ENCODE assay signal across 8 cellular contexts in genomic region chr3:48429416-48430358, GRCh38. TPM values are rescaled to one million over a fixed set of nuclear protein-coding genes. Genes with fewer than 3 reads are reported as not detected.
A peak's percentile ranks its signal among the peaks of the same experiment; 100 is the strongest.
DNase-seq lines count a peak whose midpoint lies in the region; ATAC-seq and TF ChIP-seq lines count a peak whose summit lies in the region.

Gene PLXNB1 (minus strand): TSS chr3:48430086. CDS start chr3:48424611, 5,475 bp downstream.

- H4K91ac ChIP-seq in IMR-90 (ENCODE audit: insufficient read depth, low read depth, low read length) = peak within 1 kb of the TSS; percentile 57; the same call in 1 of the 2 replicates

- H3K27me3 ChIP-seq in IMR-90 (ENCODE audit: control insufficient read depth, insufficient read depth, low read length) (no peaks in the 10 kb centered on the region), tibial artery (no peaks in the 10 kb centered on the region)

- no peak within 1 kb of the TSS; the same call in none of the 2 replicates for H3K23ac ChIP-seq in IMR-90 (ENCODE audit: low read depth, low read length)

- peak within 1 kb of the TSS; percentile 50 for H2BK5ac ChIP-seq in IMR-90 (ENCODE audit: low read depth, low read length, poor library complexity, severe bottlenecking)

- H3K4ac ChIP-seq in IMR-90 (ENCODE audit: low read depth, low read length) = peak within 1 kb of the TSS; percentile 70

- peak within 1 kb of the TSS; percentile 77 for H3K4me2 ChIP-seq in IMR-90 (ENCODE audit: low read depth, low read length)

- no peak within 1 kb of the TSS for H3K56ac ChIP-seq in IMR-90 (ENCODE audit: extremely low read depth, insufficient read depth, low read length)

- H3K4me1 ChIP-seq in IMR-90 (ENCODE audit: control insufficient read depth, insufficient read depth, low read length) (peaks cover 29% of the 10 kb centered on the region), tibial artery (peaks cover 0 to 84% (median 63%) of the 10 kb centered on the region in 4 donors)

- peaks cover 11% of the 10 kb centered on the region for H3K4me1 Mint-ChIP-seq in activated naive CD8-positive, alpha-beta T cell treated with anti-CD3 and anti-CD28 coated beads, Interleukin-2, amount 10 ng/mL, durations not matched to agents 7 days and 5 days

- H3K9me3 Mint-ChIP-seq in activated naive CD8-positive, alpha-beta T cell treated with anti-CD3 and anti-CD28 coated beads, Interleukin-2, amount 10 ng/mL, durations not matched to agents 7 days and 5 days = no peaks in the 10 kb centered on the region

- H4K20me1 ChIP-seq in IMR-90 (ENCODE audit: insufficient read depth, low read length) = peaks cover 24% of the 10 kb centered on the region

- H3K27me3 Mint-ChIP-seq in activated naive CD8-positive, alpha-beta T cell treated with anti-CD3 and anti-CD28 coated beads, Interleukin-2, amount 10 ng/mL, durations not matched to agents 7 days and 5 days = peaks cover 19% of the 10 kb centered on the region

- H3K9ac ChIP-seq in IMR-90 (ENCODE audit: low read depth, low read length) = peak within 1 kb of the TSS; percentile 62

- dilution Hi-C loops in IMR-90 (cut with HindIII; ENCODE audit: low sequenced_read_pairs, unreplicated experiment) = no loop called here

- H2AK9ac ChIP-seq in IMR-90 (replicated peaks; ENCODE audit: low read depth, low read length, poor library complexity) = peak within 1 kb of the TSS; percentile 98

- H2BK20ac ChIP-seq in IMR-90 (ENCODE audit: low read depth, low read length) = no peak within 1 kb of the TSS

- H2BK15ac ChIP-seq in IMR-90 (ENCODE audit: low read depth, low read length) = no peak within 1 kb of the TSS; the same call in 2 of the 3 replicates

- DNase-seq in ELR (ENCODE audit: low read depth) = peak; percentile 47
- peak; percentile 71 for DNase-seq in IMR-90
- DNase-seq in SK-N-DZ (ENCODE audit: low spot score) = peak; percentile 51
- DNase-seq in activated naive CD8-positive, alpha-beta T cell treated with anti-CD3 and anti-CD28 coated beads, Interleukin-2, amount 10 ng/mL, durations not matched to agents 7 days and 5 days = peak; percentile 75
- DNase-seq in Right ventricle myocardium inferior (ENCODE audit: missing footprints) = peak; percentile 83
- DNase-seq in occipital lobe (lab: John Stamatoyannopoulos, UW) = peak; percentile 44
- DNase-seq in tibial artery = peak; percentile 91 to 93
- no peak for DNase-seq in H4 (ENCODE audit: low spot score)

- intact Hi-C loops in IMR-90 (cut with micrococcal nuclease) = no loop called here
- intact Hi-C loops in Right ventricle myocardium inferior (cut with DNase I) = no loop called here
- intact Hi-C loops in tibial artery (cut with DNase I; ENCODE audit: low total_unique reads) = loop anchor here (10.0 kb wide), 2 partner anchors 125 to 195 kb away; partner anchors contain the start of gene NME6

- H2BK120ac ChIP-seq in IMR-90 (ENCODE audit: low read depth, low read length) = peak within 1 kb of the TSS; percentile 18; the same call in 1 of the 2 replicates

- H3K4me3 Mint-ChIP-seq in activated naive CD8-positive, alpha-beta T cell treated with anti-CD3 and anti-CD28 coated beads, Interleukin-2, amount 10 ng/mL, durations not matched to agents 7 days and 5 days = peak within 1 kb of the TSS; percentile 86

- in situ Hi-C loops in IMR-90 (cut with MboI; ENCODE audit: low sequenced_read_pairs) = no loop called here

- peaks cover 3% of the 10 kb centered on the region for H3K36me3 Mint-ChIP-seq in activated naive CD8-positive, alpha-beta T cell treated with anti-CD3 and anti-CD28 coated beads, Interleukin-2, amount 10 ng/mL, durations not matched to agents 7 days and 5 days

- ATAC-seq in IMR-90 (ENCODE audit: low read depth) = peak; percentile 66
- peak; percentile 71 for ATAC-seq in activated naive CD8-positive, alpha-beta T cell treated with anti-CD3 and anti-CD28 coated beads, Interleukin-2, amount 10 ng/mL, durations not matched to agents 7 days and 5 days (ENCODE audit: low read depth)
- ATAC-seq in Right ventricle myocardium inferior = peak; percentile 23

- H2AFZ ChIP-seq in IMR-90 (replicated peaks; ENCODE audit: low read length, poor library complexity) = peak within 1 kb of the TSS; percentile 98

- TF ChIP-seq POLR2A in IMR-90 (IDR thresholded peaks at IDR 0.05; ENCODE audit: low read depth, low read length) = no peak

- H3K36me3 ChIP-seq in IMR-90 (ENCODE audit: control insufficient read depth, insufficient read depth, low read length) = peaks cover 18% of the 10 kb centered on the region
- H3K36me3 ChIP-seq in tibial artery = peaks cover 0 to 15% (median 0%) of the 10 kb centered on the region in 3 donors

- H3K27ac Mint-ChIP-seq in activated naive CD8-positive, alpha-beta T cell treated with anti-CD3 and anti-CD28 coated beads, Interleukin-2, amount 10 ng/mL, durations not matched to agents 7 days and 5 days = peak within 1 kb of the TSS; percentile 63

- no peak for TF ChIP-seq RAD21 in IMR-90 (IDR thresholded peaks at IDR 0.05; ENCODE audit: low read length)

- CTCF ChIA-PET in IMR-90 (lab: Yijun Ruan, JAX) = interaction anchor here (1.2 kb wide), 1 partner anchor 29 kb away, joined by 3 read pairs; no protein-coding TSS in a partner anchor

- POLR2A ChIA-PET in IMR-90 (lab: Charles Lee; ENCODE audit: unreplicated experiment) = no interaction called here
- POLR2A ChIA-PET in activated naive CD8-positive, alpha-beta T cell treated with anti-CD3 and anti-CD28 coated beads, Interleukin-2, amount 10 ng/mL, durations not matched to agents 7 days and 5 days (lab: Charles Lee) = interaction anchor here (0.9 to 1.0 kb wide), 2 partner anchors 10 kb away, joined by 3 read pairs; partner anchors contain the start of genes CCDC51 and TMA7

- H3K9me3 ChIP-seq in IMR-90 (ENCODE audit: control insufficient read depth, insufficient read depth, low read length) (no peaks in the 10 kb centered on the region), tibial artery (no peaks in the 10 kb centered on the region)

- H3K79me1 ChIP-seq in IMR-90 (ENCODE audit: low read depth in 1 of 2, low read length in 2 of 2) = peaks cover 18 to 47% of the 10 kb centered on the region in 2 experiments; a peak in 3 of 4 replicates

- 3% methylated on average over 33 of the region's 80 CpGs; no CpG with 5 or more reads in 1 of the 2 experiments for WGBS in IMR-90 (ENCODE audit: extremely low coverage in 2 of 2, insufficient read length in 1 of 2), 2 experiments

- H3K9me1 ChIP-seq in IMR-90 (ENCODE audit: insufficient read depth, low read length) = peaks cover 16% of the 10 kb centered on the region

- TF ChIP-seq CTCF in IMR-90 (conservative IDR thresholded peaks at IDR 0.05; ENCODE audit: low read depth, low read length) (no peak), tibial artery (IDR thresholded peaks at IDR 0.05) (no peak)

- peak within 1 kb of the TSS; percentile 57 for H3K14ac ChIP-seq in IMR-90 (replicated peaks; ENCODE audit: low read depth, low read length)

- H3K27ac ChIP-seq in IMR-90 (ENCODE audit: insufficient read depth, low read length) = peak within 1 kb of the TSS; percentile 49
- peak within 1 kb of the TSS; percentile 93 to 99 for H3K27ac ChIP-seq in tibial artery

- H2AK5ac ChIP-seq in IMR-90 (ENCODE audit: low read depth, low read length) = peak within 1 kb of the TSS; percentile 84

- peak within 1 kb of the TSS; percentile 67 to 82 for H4K8ac ChIP-seq in IMR-90 (ENCODE audit: low read depth in 2 of 2, low read length in 2 of 2)

- 0 out of 2 replicates have a peak within 1 kb of the TSS, but pooled peaks have one; percentile 10 for H4K5ac ChIP-seq in IMR-90 (ENCODE audit: low read depth, low read length)

- BruUV-seq in IMR-90 (replicated peaks; lab: Mats Ljungman, UMichigan) = no TSS peak

- H3K18ac ChIP-seq in IMR-90 (ENCODE audit: low read depth, low read length) = peak within 1 kb of the TSS; percentile 20; the same call in 1 of the 2 replicates

- H3K4me3 ChIP-seq in IMR-90 (ENCODE audit: insufficient read depth, low read depth, low read length) = peak within 1 kb of the TSS; percentile 50
- H3K4me3 ChIP-seq in tibial artery = peak within 1 kb of the TSS; percentile 68 to 87

TF ChIP-seq in IMR-90, 13 proteins besides CTCF, POLR2A, EP300 and RAD21:
- TF ChIP-seq MAZ (IDR thresholded peaks at IDR 0.05; ENCODE audit: borderline replicate concordance, low read depth, low read length) = peak; percentile 95; the same call in 1 of the 2 replicates
- no peak for TF ChIP-seq BHLHE40 (IDR thresholded peaks at IDR 0.05; ENCODE audit: low read depth, low read length)
- peak; percentile 78 for TF ChIP-seq CEBPB (IDR thresholded peaks at IDR 0.05; ENCODE audit: low read depth, low read length)
- no peak for TF ChIP-seq CHD1 (IDR thresholded peaks at IDR 0.05; ENCODE audit: low read depth, low read length)

RNA-seq across cellular contexts. Expression of gene PLXNB1, which starts in this region (rescaled TPM):
- total RNA-seq in IMR-90 (2012; rRNA removed) (5.2 and 9.2 TPM in 2 replicates), Right ventricle myocardium inferior (45.4 TPM), occipital lobe (26.8 TPM)
- 25.3 and 27.0 TPM in 2 replicates for polyA plus RNA-seq in IMR-90 (2012; rRNA removed)
- 11.3 and 16.3 TPM in 2 replicates for polyA plus RNA-seq in IMR-90 (2012; cell fraction: cytosol; rRNA removed)
- polyA plus RNA-seq in IMR-90 (2012; cell fraction: nucleus; rRNA removed; ENCODE audit: low replicate concordance) = 156 and 317 TPM in 2 replicates
- polyA plus RNA-seq in SK-N-DZ (2014; cell fraction: cytosol; rRNA removed) = 11.0 and 15.7 TPM in 2 replicates
- polyA plus RNA-seq in SK-N-DZ (2014; cell fraction: nucleus; rRNA removed) = 176 and 212 TPM in 2 replicates
- total RNA-seq in activated naive CD8-positive, alpha-beta T cell treated with anti-CD3 and anti-CD28 coated beads, Interleukin-2, amount 10 ng/mL, durations not matched to agents 7 days and 5 days = 1 to 10 TPM; 4.5 to 6.2 TPM
- total RNA-seq in H4 (2014; rRNA removed; shearing (Covaris generic)) = 4.3 and 9.6 TPM in 2 replicates
